16 cellular contexts compared by ENCODE assay signal in genomic region chr17:29753845-29754439, GRCh38.
DNase-seq lines count a peak whose midpoint lies in the region; ATAC-seq, FAIRE-seq and TF ChIP-seq lines count a peak whose summit lies in the region.
"Had no signal": no experiment of that assay in that cellular context is flagged by ENCODE, and none has a peak within 500 bp of the region (broad histone marks: within the 10 kb centered on the region; RNA-seq: fewer than 3 reads in every experiment).

No MANE protein-coding gene starts in this region.

- H3K27me3 ChIP-seq in heart right ventricle = no peaks in the 10 kb centered on the region
- H3K27me3 ChIP-seq: brain microvascular endothelial cell had no signal

- H3K4me3 Mint-ChIP-seq in activated naive CD8-positive, alpha-beta T cell treated with anti-CD3 and anti-CD28 coated beads, Interleukin-2, amount 50 U/mL, for 24 hours = no peak overlapping the region
- H3K4me3 Mint-ChIP-seq in HFFc6 = no peak overlapping the region
- H3K4me3 Mint-ChIP-seq: endodermal cell had no signal

- no peaks in the 10 kb centered on the region for H3K9me3 Mint-ChIP-seq in activated naive CD8-positive, alpha-beta T cell treated with anti-CD3 and anti-CD28 coated beads, Interleukin-2, amount 50 U/mL, for 24 hours
- H3K9me3 Mint-ChIP-seq in HFFc6 = no peaks in the 10 kb centered on the region
- H3K9me3 Mint-ChIP-seq: endodermal cell had no signal

- peaks cover 58% of the 10 kb centered on the region for H3K4me1 Mint-ChIP-seq in activated naive CD8-positive, alpha-beta T cell treated with anti-CD3 and anti-CD28 coated beads, Interleukin-2, amount 50 U/mL, for 24 hours
- no peaks in the 10 kb centered on the region for H3K4me1 Mint-ChIP-seq in HFFc6 (ENCODE audit: low read depth)
- H3K4me1 Mint-ChIP-seq: endodermal cell had no signal

- H3K27ac ChIP-seq in heart right ventricle = peak overlapping the region in 1 of 10 donors; percentile 2
- H3K27ac ChIP-seq: brain microvascular endothelial cell, left ventricle myocardium inferior had no signal

- no peak for DNase-seq in GM18507 (ENCODE audit: extremely low spot score, insufficient read length, low read depth)
- peak; percentile 26 for DNase-seq in GM20000 (ENCODE audit: low spot score)
- no peak for DNase-seq in activated naive CD8-positive, alpha-beta T cell treated with anti-CD3 and anti-CD28 coated beads, Interleukin-2, amount 50 U/mL, for 24 hours
- DNase-seq in HFFc6 = no peak
- DNase-seq in heart right ventricle = no peak
- no peak for DNase-seq in HT-29 (ENCODE audit: low spot score)
- DNase-seq: brain microvascular endothelial cell, COR-L47, endodermal cell, left ventricle myocardium inferior, NCI-H226, trophoblast cell had no signal

- peak; percentile 85 for FAIRE-seq in GM18507 (lab: Jason Lieb, UNC)
- FAIRE-seq: H1 had no signal

- ATAC-seq in HG02981 (IDR thresholded peaks at IDR 0.05; ENCODE audit: unreplicated experiment) (peak; percentile 72), HG03378 (IDR thresholded peaks at IDR 0.05; ENCODE audit: unreplicated experiment) (no peak), heart right ventricle (no peak)
- peak; percentile 35 for ATAC-seq in activated naive CD8-positive, alpha-beta T cell treated with anti-CD3 and anti-CD28 coated beads, Interleukin-2, amount 50 U/mL, for 24 hours

- H3K27ac Mint-ChIP-seq in activated naive CD8-positive, alpha-beta T cell treated with anti-CD3 and anti-CD28 coated beads, Interleukin-2, amount 50 U/mL, for 24 hours = peak overlapping the region; percentile 53
- H3K27ac Mint-ChIP-seq in HFFc6 = no peak overlapping the region
- H3K27ac Mint-ChIP-seq: endodermal cell had no signal

- WGBS in heart right ventricle, 2 donors = 88 to 93% methylated on average over 2 of the region's 2 CpGs

- no peaks in the 10 kb centered on the region for H3K9me3 ChIP-seq in heart right ventricle
- H3K9me3 ChIP-seq: left ventricle myocardium inferior had no signal

- intact Hi-C loops in heart right ventricle (cut with DNase I) = loop anchor here in 2 of 10 donors (5.0 to 10.0 kb wide), 2 partner anchors 37 to 69 kb away; no protein-coding TSS in a partner anchor

- TF ChIP-seq CTCF in GM20000 (IDR thresholded peaks at IDR 0.05; ENCODE audit: extremely low read depth, missing control alignments) (no peak), HFFc6 (IDR thresholded peaks at IDR 0.05) (no peak), heart right ventricle (IDR thresholded peaks at IDR 0.05) (no peak)

- peaks cover 0 to 39% (median 8%) of the 10 kb centered on the region in 9 donors for H3K4me1 ChIP-seq in heart right ventricle

- peaks cover 36% of the 10 kb centered on the region for H3K36me3 Mint-ChIP-seq in activated naive CD8-positive, alpha-beta T cell treated with anti-CD3 and anti-CD28 coated beads, Interleukin-2, amount 50 U/mL, for 24 hours (ENCODE audit: low read depth)
- no peaks in the 10 kb centered on the region for H3K36me3 Mint-ChIP-seq in HFFc6 (ENCODE audit: low read depth)

- no peak overlapping the region for H3K4me3 ChIP-seq in heart right ventricle
- H3K4me3 ChIP-seq: left ventricle myocardium inferior, skin epidermis had no signal

- peaks cover 0 to 66% (median 10%) of the 10 kb centered on the region in 9 donors for H3K36me3 ChIP-seq in heart right ventricle
- H3K36me3 ChIP-seq: brain microvascular endothelial cell had no signal

- no peaks in the 10 kb centered on the region for H3K27me3 Mint-ChIP-seq in activated naive CD8-positive, alpha-beta T cell treated with anti-CD3 and anti-CD28 coated beads, Interleukin-2, amount 50 U/mL, for 24 hours
- H3K27me3 Mint-ChIP-seq in HFFc6 (ENCODE audit: insufficient read depth) = no peaks in the 10 kb centered on the region

Comparison
In these comparisons a context has a peak if more than half of its experiments do, and no peak if none do; other contexts are left out.
1. ATAC-seq: peak in HG02981 (single experiment) and activated naive CD8-positive, alpha-beta T cell treated with anti-CD3 and anti-CD28 coated beads, Interleukin-2, amount 50 U/mL, for 24 hours (single experiment); none in HG03378 (single experiment) and heart right ventricle (0 of 8).